ENCODE assay signal across 1 cellular context in genomic region chr9:84238652-84239051, GRCh38.
TF ChIP-seq lines count a peak whose summit lies in the region.

No MANE protein-coding gene starts in this region.

TF ChIP-seq in IMR-90, 13 proteins besides CTCF, POLR2A, EP300 and RAD21:
- no peak for TF ChIP-seq SMC3 (IDR thresholded peaks at IDR 0.05; ENCODE audit: low read depth, low read length)
- TF ChIP-seq BHLHE40 (IDR thresholded peaks at IDR 0.05; ENCODE audit: low read depth, low read length) = no peak
- no peak for TF ChIP-seq ELK1 (IDR thresholded peaks at IDR 0.05; ENCODE audit: borderline replicate concordance, low read depth, low read length)
- no peak for TF ChIP-seq MAFK (IDR thresholded peaks at IDR 0.05; ENCODE audit: low read depth, low read length)
- no peak for TF ChIP-seq RFX5 (IDR thresholded peaks at IDR 0.05; ENCODE audit: low read depth, low read length)
- no peak for TF ChIP-seq MAZ (IDR thresholded peaks at IDR 0.05; ENCODE audit: borderline replicate concordance, low read depth, low read length)
- TF ChIP-seq CEBPB (IDR thresholded peaks at IDR 0.05; ENCODE audit: low read depth, low read length) = no peak
- no peak for TF ChIP-seq RCOR1 (IDR thresholded peaks at IDR 0.05; ENCODE audit: insufficient replicate concordance, low read length)
- TF ChIP-seq MXI1 (IDR thresholded peaks at IDR 0.05; ENCODE audit: borderline replicate concordance, low read depth, low read length) = no peak
- TF ChIP-seq USF2 (IDR thresholded peaks at IDR 0.05; ENCODE audit: low read depth, low read length) = no peak
- TF ChIP-seq CHD1 (IDR thresholded peaks at IDR 0.05; ENCODE audit: low read depth, low read length) = no peak
- no peak for TF ChIP-seq NFE2L2 (IDR thresholded peaks at IDR 0.05; ENCODE audit: low read depth, low read length)
- TF ChIP-seq FOS (IDR thresholded peaks at IDR 0.05; ENCODE audit: low read depth, low read length) = no peak
